In the genomic region with DNA sequence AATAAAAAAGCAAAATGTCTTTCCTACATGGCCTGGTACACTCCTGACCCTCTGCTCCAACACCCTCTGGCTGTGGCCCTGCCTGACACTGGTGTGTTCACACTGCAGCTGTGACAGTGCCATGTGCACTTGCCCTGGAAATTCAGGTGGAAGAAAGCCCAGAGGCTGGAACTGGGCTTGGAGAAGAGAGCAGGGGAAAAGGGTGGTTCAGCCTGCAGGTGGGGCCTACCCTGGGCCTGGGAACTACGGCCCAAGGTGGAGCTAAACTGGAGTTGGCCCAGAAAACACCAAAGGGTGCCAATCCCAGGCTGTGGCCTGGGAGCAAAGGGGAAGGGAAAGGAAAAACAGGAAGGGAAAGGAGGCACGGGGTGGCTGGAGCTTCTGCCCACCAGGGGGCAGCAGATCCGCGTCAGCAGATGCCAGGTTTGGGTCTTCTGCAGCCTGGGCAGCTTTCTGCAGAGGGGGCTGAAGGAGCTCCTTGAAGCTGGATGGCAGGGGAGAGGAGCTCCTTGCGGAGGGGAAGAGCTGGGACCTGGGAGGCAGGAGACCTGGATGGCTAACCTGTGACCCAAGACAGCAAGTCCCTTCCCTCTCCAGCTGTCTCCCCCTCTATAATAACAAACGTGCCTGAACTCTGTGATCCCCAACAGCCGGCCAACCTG, we compare ENCODE assay signal across 8 cellular contexts. TPM values are rescaled to one million over a fixed set of nuclear protein-coding genes. Genes with fewer than 3 reads are reported as not detected.
DNase-seq lines count a peak whose midpoint lies in the region; ATAC-seq and TF ChIP-seq lines count a peak whose summit lies in the region.

No MANE protein-coding gene starts in this region.

- H3K9me3 ChIP-seq in AG04450 (ENCODE audit: control insufficient read depth, insufficient read depth, low read length) (no peaks in the 10 kb centered on the region), lower lobe of right lung (no peaks in the 10 kb centered on the region)

- peaks cover 66% of the 10 kb centered on the region for H3K4me1 Mint-ChIP-seq in activated CD4-positive, alpha-beta T cell treated with anti-CD3 and anti-CD28 coated beads, Interleukin-2, amount 10 ng/mL, durations not matched to agents 7 days and 5 days

- H3K36me3 Mint-ChIP-seq in activated CD4-positive, alpha-beta T cell treated with anti-CD3 and anti-CD28 coated beads, Interleukin-2, amount 10 ng/mL, durations not matched to agents 7 days and 5 days (ENCODE audit: low read depth), result peaks cover 12% of the 10 kb centered on the region

- TF ChIP-seq CTCF in AG04450 (IDR thresholded peaks at IDR 0.05; ENCODE audit: low read depth, low read length), result peak; percentile 95
- peak; percentile 99 for TF ChIP-seq CTCF in GM12873 (IDR thresholded peaks at IDR 0.05; ENCODE audit: insufficient read depth, low read depth, low read length, missing control alignments)
- TF ChIP-seq CTCF in lower lobe of right lung (IDR thresholded peaks at IDR 0.05), result peak; percentile 98

- POLR2A ChIA-PET in AG04450 (lab: Yijun Ruan, JAX), result interaction anchor here (0.7 to 2.1 kb wide), 3 partner anchors 9 to 15 kb away, joined by 3 to 21 read pairs (median 5); partner anchors contain the start of gene CTCF
- POLR2A ChIA-PET in activated CD4-positive, alpha-beta T cell treated with anti-CD3 and anti-CD28 coated beads, Interleukin-2, amount 10 ng/mL, durations not matched to agents 7 days and 5 days (lab: Charles Lee), result interaction anchor here (0.6 to 1.7 kb wide), 5 partner anchors 9 to 113 kb away, joined by 3 to 10 read pairs (median 4); partner anchors contain the start of genes ACD and CARMIL2

- peaks cover 56% of the 10 kb centered on the region for H3K4me1 ChIP-seq in lower lobe of right lung

- CTCF ChIA-PET in AG04450 (lab: Charles Lee), result interaction anchor here (0.6 to 2.8 kb wide), 39 partner anchors 10 to 172 kb away, joined by 3 to 74 read pairs (median 5); partner anchors contain the start of genes ACD, C16orf86, CARMIL2 and CTCF
- CTCF ChIA-PET in activated CD4-positive, alpha-beta T cell treated with anti-CD3 and anti-CD28 coated beads, Interleukin-2, amount 10 ng/mL, durations not matched to agents 7 days and 5 days (lab: Charles Lee), result interaction anchor here (0.6 to 6.2 kb wide), 35 partner anchors 9 to 781 kb away, joined by 3 to 93 read pairs (median 6); partner anchors contain the start of genes ACD, ATP6V0D1, C16orf86 and CARMIL2

- peak overlapping the region; percentile 97 for H3K27ac Mint-ChIP-seq in activated CD4-positive, alpha-beta T cell treated with anti-CD3 and anti-CD28 coated beads, Interleukin-2, amount 10 ng/mL, durations not matched to agents 7 days and 5 days

- no peaks in the 10 kb centered on the region for H3K27me3 Mint-ChIP-seq in activated CD4-positive, alpha-beta T cell treated with anti-CD3 and anti-CD28 coated beads, Interleukin-2, amount 10 ng/mL, durations not matched to agents 7 days and 5 days

- H3K4me3 ChIP-seq in AG04450 (ENCODE audit: low read depth, low read length) (no peak overlapping the region), lower lobe of right lung (no peak overlapping the region)

- H3K4me3 Mint-ChIP-seq in activated CD4-positive, alpha-beta T cell treated with anti-CD3 and anti-CD28 coated beads, Interleukin-2, amount 10 ng/mL, durations not matched to agents 7 days and 5 days, result peak overlapping the region; percentile 55

- intact Hi-C loops in lower lobe of right lung (cut with DNase I), result no loop called here

- peak overlapping the region; percentile 21 for H3K27ac ChIP-seq in AG04450 (ENCODE audit: low read depth, low read length)
- peak overlapping the region; percentile 51 for H3K27ac ChIP-seq in lower lobe of right lung

- ATAC-seq in lower lobe of right lung, result peak; percentile 65 to 74
- no peak for ATAC-seq in GM19035 (IDR thresholded peaks at IDR 0.05; ENCODE audit: unreplicated experiment)

- no peaks in the 10 kb centered on the region for H3K9me3 Mint-ChIP-seq in activated CD4-positive, alpha-beta T cell treated with anti-CD3 and anti-CD28 coated beads, Interleukin-2, amount 10 ng/mL, durations not matched to agents 7 days and 5 days

- peaks cover 68% of the 10 kb centered on the region for H3K36me3 ChIP-seq in lower lobe of right lung

- DNase-seq in AG04450 (ENCODE audit: low read depth, low spot score), result no peak
- DNase-seq in NCI-H1105 (lab: John Stamatoyannopoulos, UW), result peak; percentile 38
- peak; percentile 78 for DNase-seq in activated CD4-positive, alpha-beta T cell treated with anti-CD3 and anti-CD28 coated beads, Interleukin-2, amount 10 ng/mL, durations not matched to agents 7 days and 5 days
- DNase-seq in dermis microvascular lymphatic vessel endothelial cell (ENCODE audit: low read depth in 2 of 2), result peak; percentile 73 to 89
- peak; percentile 79 for DNase-seq in lower lobe of right lung
- DNase-seq in stimulated activated CD8-positive, alpha-beta memory T cell treated with anti-CD3 and anti-CD28 coated beads, Interleukin-12 subunit alpha, Interleukin-12 subunit beta, amount 100 ng/mL, for 4 hours (ENCODE audit: low read depth), result peak; percentile 53

- H3K27me3 ChIP-seq in AG04450 (ENCODE audit: control insufficient read depth, insufficient read depth, low read length) (no peaks in the 10 kb centered on the region), lower lobe of right lung (ENCODE audit: low read depth) (no peaks in the 10 kb centered on the region)

RNA-seq across cellular contexts. Expression of gene CTCF, which starts 15.4 kb away (rescaled TPM):
- polyA plus RNA-seq in AG04450 (2011; rRNA removed), result 21.0 and 24.4 TPM in 2 replicates
- polyA minus RNA-seq in AG04450 (2011; rRNA and poly(A)+ RNA removed), result 24.5 and 27.5 TPM in 2 replicates
- total RNA-seq in activated CD4-positive, alpha-beta T cell treated with anti-CD3 and anti-CD28 coated beads, Interleukin-2, amount 10 ng/mL, durations not matched to agents 7 days and 5 days, result 10 to 100 TPM; 87.1 to 98.5 TPM
- total RNA-seq in dermis microvascular lymphatic vessel endothelial cell (22.6 and 26.8 TPM in 2 replicates), lower lobe of right lung (36.2 TPM)

RNA-seq across cellular contexts. Expression of gene RIPOR1, which starts 18.3 kb away (rescaled TPM):
- 9.9 and 11.5 TPM in 2 replicates for polyA plus RNA-seq in AG04450 (2011; rRNA removed)
- polyA minus RNA-seq in AG04450 (2011; rRNA and poly(A)+ RNA removed), result 17.7 and 28.8 TPM in 2 replicates
- 10 to 100 TPM; 12.8 to 15.8 TPM for total RNA-seq in activated CD4-positive, alpha-beta T cell treated with anti-CD3 and anti-CD28 coated beads, Interleukin-2, amount 10 ng/mL, durations not matched to agents 7 days and 5 days
- total RNA-seq in dermis microvascular lymphatic vessel endothelial cell (25.0 and 44.0 TPM in 2 replicates), lower lobe of right lung (112 TPM)
